ENCODE assay signal across 8 cellular contexts in genomic region chr15:39918688-39919385, GRCh38. TPM values are rescaled to one million over a fixed set of nuclear protein-coding genes. Genes with fewer than 3 reads are reported as not detected.
DNase-seq lines count a peak whose midpoint lies in the region; ATAC-seq, FAIRE-seq and TF ChIP-seq lines count a peak whose summit lies in the region.

No MANE protein-coding gene starts in this region.

- CTCF ChIA-PET in K562 (lab: Yijun Ruan, JAX; ENCODE audit: low intra/inter-chr PET ratio): interaction anchor here (0.7 kb wide), 1 partner anchor 130 kb away, joined by 3 read pairs; no protein-coding TSS in a partner anchor

- DNase-seq in A172 (ENCODE audit: low spot score): peak; percentile 72
- peak; percentile 29 for DNase-seq in H54 (ENCODE audit: insufficient read length, low spot score)
- DNase-seq in K562 (ENCODE audit: extremely low read depth in 1 of 4, low spot score in 3 of 4): no peak
- DNase-seq in left kidney (ENCODE audit: low read depth, low spot score): peak; percentile 12
- no peak for DNase-seq in substantia nigra (lab: John Stamatoyannopoulos, UW)
- no peak for DNase-seq in activated CD4-positive, CD25-positive, alpha-beta regulatory T cell treated with anti-CD3 and anti-CD28 coated beads, Interleukin-2, amount 50 U/mL, for 72 hours
- no peak for DNase-seq in left lobe of liver (ENCODE audit: low spot score)
- DNase-seq in NCI-H446 treated with DMSO at 0.1 percent for 48 hours (lab: John Stamatoyannopoulos, UW): no peak

- no peak for TF ChIP-seq CTCF in K562 (IDR thresholded peaks at IDR 0.05 in 2 of 3, conservative IDR thresholded peaks at IDR 0.05 in 1 of 3; ENCODE audit: insufficient read depth in 2 of 3, low read depth in 1 of 3, low read length in 3 of 3)

- no peak overlapping the region for H3K27ac ChIP-seq in K562 (ENCODE audit: extremely low read depth, low read depth, low read length)
- H3K27ac ChIP-seq in substantia nigra (ENCODE audit: low read depth, low read length, poor library complexity, severe bottlenecking): no peak overlapping the region

- no peak overlapping the region for H3K9ac ChIP-seq in K562 (ENCODE audit: insufficient read depth in 1 of 2, low read depth in 2 of 2, low read length in 2 of 2)

- H3K9me3 ChIP-seq in K562 (replicated peaks; ENCODE audit: control insufficient read depth, insufficient read depth, low read depth, low read length): peaks cover 4% of the 10 kb centered on the region; the same call in 1 of the 2 replicates

- TF ChIP-seq POLR2A in H54 (IDR thresholded peaks at IDR 0.05; ENCODE audit: low read depth, low read length) (no peak), K562 (conservative IDR thresholded peaks at IDR 0.05) (no peak)

- no peaks in the 10 kb centered on the region for H3K9me1 ChIP-seq in K562 (ENCODE audit: control insufficient read depth, insufficient read depth, low read length)

- FAIRE-seq in H54 (lab: Jason Lieb, UNC) (peak; percentile 62), K562 (lab: Jason Lieb, UNC) (no peak)

- intact Hi-C loops in K562 (cut with micrococcal nuclease): no loop called here

- POLR2A ChIA-PET in K562 (lab: Yijun Ruan, JAX): no interaction called here

- no peaks in the 10 kb centered on the region for H3K27me3 ChIP-seq in K562 (ENCODE audit: control insufficient read depth in 2 of 2, insufficient read depth in 2 of 2, low read length in 2 of 2)

- WGBS in K562 (ENCODE audit: insufficient coverage, low coverage, missing lambda C conversion rate): 69% methylated on average over 11 of the region's 13 CpGs

- no peak for TF ChIP-seq RAD21 in K562 (CRISPR knock-in tag; conservative IDR thresholded peaks at IDR 0.05 in 1 of 2, IDR thresholded peaks at IDR 0.05 in 1 of 2)

- no peak for TF ChIP-seq EP300 in K562 (IDR thresholded peaks at IDR 0.05; ENCODE audit: low read length)

- H4K20me1 ChIP-seq in K562 (replicated peaks; ENCODE audit: control insufficient read depth, insufficient read depth, low read length): no peaks in the 10 kb centered on the region

- no peak overlapping the region for H3K4me2 ChIP-seq in K562 (ENCODE audit: insufficient read depth, low read length)

- no peaks in the 10 kb centered on the region for H3K79me2 ChIP-seq in K562 (ENCODE audit: control insufficient read depth, insufficient read depth, low read length)

- no peak for ATAC-seq in K562
- ATAC-seq in left lobe of liver: no peak

- no peaks in the 10 kb centered on the region for H3K36me3 ChIP-seq in K562 (ENCODE audit: control insufficient read depth, insufficient read depth, low read length)

- in situ Hi-C loops in K562 (cut with MboI): no loop called here

- no peak overlapping the region for H2AFZ ChIP-seq in K562 (ENCODE audit: low read depth, low read length)

- no peak overlapping the region for H3K4me3 ChIP-seq in K562

- H3K4me1 ChIP-seq in K562 (replicated peaks in 1 of 2; ENCODE audit: control insufficient read depth in 2 of 2, insufficient read depth in 2 of 2, low read length in 2 of 2): peaks cover 5 to 18% of the 10 kb centered on the region in 2 experiments; a peak in 4 of 5 replicates

- BruUV-seq in K562 (replicated peaks; lab: Mats Ljungman, UMichigan): TSS peak; percentile 58

TF ChIP-seq in K562, 482 proteins besides CTCF, POLR2A, EP300 and RAD21:
- TF ChIP-seq ZNF212 (CRISPR knock-in tag; IDR thresholded peaks at IDR 0.05) (no peak), ZNF584 (CRISPR knock-in tag; IDR thresholded peaks at IDR 0.05; ENCODE audit: low read depth) (no peak)

RNA-seq across cellular contexts. Expression of gene GPR176, which starts 1.2 kb away (rescaled TPM):
- 60.0 and 65.6 TPM in 2 replicates for total RNA-seq in A172 (2014; rRNA removed; shearing (Covaris generic))
- total RNA-seq in K562 (2011; cell fraction: chromatin; rRNA removed; ENCODE audit: low replicate concordance): 0.44 and 0.67 TPM in 2 replicates
- total RNA-seq in K562 (2011; cell fraction: nucleolus; rRNA removed): 0.66 and 1.0 TPM in 2 replicates
- total RNA-seq in K562 (2011; cell fraction: nucleoplasm; rRNA removed): 0.61 and 0.66 TPM in 2 replicates
- total RNA-seq in K562 (2014; rRNA removed): 1.1 and 1.8 TPM in 2 replicates
- 0.76 and 0.86 TPM in 2 replicates for total RNA-seq in K562 (2014; rRNA removed; fragmentation: Illumina TruSeq; extraction: Trizol)
- total RNA-seq in K562 (2015; rRNA removed; fragmentation: Illumina TruSeq; extraction: Trizol): 0.98 and 1.0 TPM in 2 replicates
- total RNA-seq in K562 (2021): 1.0 and 1.2 TPM in 2 replicates
- polyA plus RNA-seq in K562 (2011; rRNA removed): 0.03 and 0.24 TPM in 2 replicates
- 0.07 and 0.40 TPM in 2 replicates for polyA plus RNA-seq in K562 (2011; cell fraction: cytosol; rRNA removed)
- 0.06 and 0.59 TPM in 2 replicates for polyA plus RNA-seq in K562 (2011; cell fraction: nucleus; rRNA removed)
- polyA plus RNA-seq in K562 (2012): 0.82 and 2.1 TPM in 2 replicates
- 0.73 and 0.74 TPM in 2 replicates for polyA plus RNA-seq in K562 (2014; fragmentation: Illumina TruSeq; extraction: Trizol)
- polyA plus RNA-seq in K562 (2014; fragmentation: Nextera tagmentation; extraction: Ambion mirVana): under 1 TPM; 0.24 to 0.34 TPM
- polyA plus RNA-seq in K562 (2014; rRNA removed): 0.81 and 0.94 TPM in 2 replicates
- 0.18 and 0.36 TPM in 2 replicates for polyA minus RNA-seq in K562 (2011; rRNA and poly(A)+ RNA removed)
- polyA minus RNA-seq in K562 (2011; cell fraction: cytosol; rRNA and poly(A)+ RNA removed): not detected in 2 replicates
- polyA minus RNA-seq in K562 (2011; cell fraction: nucleus; rRNA and poly(A)+ RNA removed): 0.33 TPM in 1 of 2 replicates, not detected in the other
- total RNA-seq in left lobe of liver: 0.88 TPM

RNA-seq across cellular contexts. Expression of gene EIF2AK4, which starts 15.1 kb away (rescaled TPM):
- total RNA-seq in A172 (2014; rRNA removed; shearing (Covaris generic)): 67.9 and 91.4 TPM in 2 replicates
- 36.6 and 64.0 TPM in 2 replicates for total RNA-seq in K562 (2011; cell fraction: chromatin; rRNA removed; ENCODE audit: low replicate concordance)
- total RNA-seq in K562 (2011; cell fraction: nucleolus; rRNA removed): 19.7 and 27.4 TPM in 2 replicates
- total RNA-seq in K562 (2011; cell fraction: nucleoplasm; rRNA removed): 32.8 and 57.2 TPM in 2 replicates
- total RNA-seq in K562 (2014; rRNA removed) (24.7 and 32.2 TPM in 2 replicates), K562 (2014; rRNA removed; fragmentation: Illumina TruSeq; extraction: Trizol) (32.9 and 34.8 TPM in 2 replicates), K562 (2015; rRNA removed; fragmentation: Illumina TruSeq; extraction: Trizol) (34.8 and 35.2 TPM in 2 replicates), K562 (2021) (28.2 and 28.7 TPM in 2 replicates), left lobe of liver (12.4 TPM)
- polyA plus RNA-seq in K562 (2011; rRNA removed) (35.9 and 36.1 TPM in 2 replicates), K562 (2014; fragmentation: Illumina TruSeq; extraction: Trizol) (30.5 and 37.3 TPM in 2 replicates), K562 (2014; fragmentation: Nextera tagmentation; extraction: Ambion mirVana) (10 to 100 TPM; 15.9 to 23.1 TPM), K562 (2014; rRNA removed) (28.5 and 29.9 TPM in 2 replicates)
- 24.3 and 31.5 TPM in 2 replicates for polyA plus RNA-seq in K562 (2011; cell fraction: cytosol; rRNA removed)
- 13.4 and 15.1 TPM in 2 replicates for polyA plus RNA-seq in K562 (2011; cell fraction: nucleus; rRNA removed)
- 21.9 and 32.3 TPM in 2 replicates for polyA plus RNA-seq in K562 (2012)
- polyA minus RNA-seq in K562 (2011; rRNA and poly(A)+ RNA removed): 56.9 and 64.1 TPM in 2 replicates
- 21.5 and 25.9 TPM in 2 replicates for polyA minus RNA-seq in K562 (2011; cell fraction: cytosol; rRNA and poly(A)+ RNA removed)
- polyA minus RNA-seq in K562 (2011; cell fraction: nucleus; rRNA and poly(A)+ RNA removed): 20.3 and 41.9 TPM in 2 replicates

Comparison
In these comparisons a context has a peak if more than half of its experiments do, and no peak if none do; other contexts are left out.
1. DNase-seq: peak in A172 (single experiment), H54 (single experiment) and left kidney (single experiment); none in K562 (0 of 4), substantia nigra (0 of 49), activated CD4-positive, CD25-positive, alpha-beta regulatory T cell treated with anti-CD3 and anti-CD28 coated beads, Interleukin-2, amount 50 U/mL, for 72 hours (single experiment), left lobe of liver (single experiment) and NCI-H446 treated with DMSO at 0.1 percent for 48 hours (single experiment).
2. RNA of gene GPR176, which starts 1.2 kb away (total RNA-seq): 60.0 to 65.6 TPM in A172; 0.44 to 1.8 TPM in K562 and 0.88 TPM in left lobe of liver (single experiment); every median in the first group is over 10 times any median in the second.